ENCODE assay signal across 8 cellular contexts in the genomic region with DNA sequence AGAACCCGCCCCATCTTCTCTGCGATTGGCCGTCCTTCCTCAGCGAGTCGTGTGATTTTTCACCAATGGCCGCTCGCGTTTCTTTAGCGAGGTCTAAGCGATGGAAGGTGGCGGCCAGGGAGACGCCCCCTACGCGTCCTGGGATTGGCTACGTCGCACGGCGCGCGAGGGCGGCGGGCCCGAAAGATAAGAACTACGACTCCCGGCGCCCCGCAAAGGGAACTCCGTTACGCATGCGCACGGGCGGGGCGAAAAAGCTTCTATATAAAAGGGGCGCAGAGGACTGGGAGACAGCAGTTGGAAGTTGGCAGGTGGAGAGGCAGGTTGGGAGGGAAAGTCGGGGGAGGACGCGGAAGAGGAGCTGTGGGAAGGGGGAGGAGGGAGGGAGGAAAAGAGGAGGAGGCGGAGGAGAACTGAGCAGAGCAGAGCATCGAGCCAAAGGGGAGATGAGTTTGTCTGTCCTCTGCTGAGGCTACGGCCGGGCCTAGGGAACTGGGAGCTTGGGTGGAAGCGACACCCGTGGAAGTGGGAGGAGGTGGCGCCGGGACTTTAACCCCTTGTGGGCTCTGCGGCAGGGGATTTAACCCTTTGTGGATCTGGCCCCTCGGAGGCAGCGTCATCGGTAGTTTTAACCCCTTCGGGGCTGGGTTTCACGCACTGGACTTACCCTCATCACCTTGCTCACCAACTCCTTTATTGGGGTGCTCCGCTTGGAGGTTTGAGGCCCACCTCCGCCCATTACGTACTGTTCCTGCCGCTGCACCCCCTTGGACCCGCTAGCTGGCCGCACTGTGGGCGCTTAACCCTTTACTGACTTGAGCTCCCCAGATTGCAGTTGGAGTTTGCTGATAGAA. TPM values are rescaled to one million over a fixed set of nuclear protein-coding genes. Genes with fewer than 3 reads are reported as not detected.
DNase-seq lines count a peak whose midpoint lies in the region; ATAC-seq lines count a peak whose summit lies in the region.

A gene with protein sequence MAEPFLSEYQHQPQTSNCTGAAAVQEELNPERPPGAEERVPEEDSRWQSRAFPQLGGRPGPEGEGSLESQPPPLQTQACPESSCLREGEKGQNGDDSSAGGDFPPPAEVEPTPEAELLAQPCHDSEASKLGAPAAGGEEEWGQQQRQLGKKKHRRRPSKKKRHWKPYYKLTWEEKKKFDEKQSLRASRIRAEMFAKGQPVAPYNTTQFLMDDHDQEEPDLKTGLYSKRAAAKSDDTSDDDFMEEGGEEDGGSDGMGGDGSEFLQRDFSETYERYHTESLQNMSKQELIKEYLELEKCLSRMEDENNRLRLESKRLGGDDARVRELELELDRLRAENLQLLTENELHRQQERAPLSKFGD (plus strand): TSS at position 293 of the 854 bp plus-strand sequence. CDS start 716 bp downstream, outside the sequence.

- H3K27ac ChIP-seq in temporal lobe (ENCODE audit: low read depth, low read length), result peak within 1 kb of the TSS; percentile 100

- DNase-seq in NCI-H1105 (lab: John Stamatoyannopoulos, UW), result peak; percentile 99
- peak; percentile 99 for DNase-seq in SKM-1 treated with dmso at 0.1 percent for 144 hours (lab: John Stamatoyannopoulos, UW; ENCODE audit: unreplicated experiment)
- DNase-seq in glomerular endothelial cell (ENCODE audit: extremely low read depth, low read depth, low spot score), result peak; percentile 96
- DNase-seq in occipital lobe (lab: John Stamatoyannopoulos, UW), result peak; percentile 99

- peak; percentile 74 for ATAC-seq in HG02623 (IDR thresholded peaks at IDR 0.05; ENCODE audit: unreplicated experiment)

- H3K9me3 Mint-ChIP-seq in activated naive CD8-positive, alpha-beta T cell (ENCODE audit: low read depth), result no peaks in the 10 kb centered on the region

- peak within 1 kb of the TSS; percentile 77 for H3K4me3 ChIP-seq in GM08714 (ENCODE audit: low read length)

- H3K4me3 Mint-ChIP-seq in activated naive CD8-positive, alpha-beta T cell, result peak within 1 kb of the TSS; percentile 94

- H3K27ac Mint-ChIP-seq in activated naive CD8-positive, alpha-beta T cell, result peak within 1 kb of the TSS; percentile 100

- peaks cover 39% of the 10 kb centered on the region for H3K4me1 Mint-ChIP-seq in activated naive CD8-positive, alpha-beta T cell (ENCODE audit: low read depth)

- peaks cover 4% of the 10 kb centered on the region for H3K36me3 Mint-ChIP-seq in activated naive CD8-positive, alpha-beta T cell

- no peaks in the 10 kb centered on the region for H3K27me3 Mint-ChIP-seq in activated naive CD8-positive, alpha-beta T cell

RNA-seq across cellular contexts. Expression of the gene that starts here (rescaled TPM):
- total RNA-seq in glomerular endothelial cell (16.2 and 16.7 TPM in 2 replicates), occipital lobe (8.0 TPM), temporal lobe (8.1 TPM)

Comparison
In these comparisons a context has a peak if more than half of its experiments do, and no peak if none do; other contexts are left out.
1. Peak in every context shown above with its lines: DNase-seq, ATAC-seq, H3K4me3 ChIP-seq and H3K27ac ChIP-seq.